In genomic region chr9:81979196-81979595, GRCh38 we compare ENCODE assay signal across 21 cellular contexts. TPM values are rescaled to one million over a fixed set of nuclear protein-coding genes. Genes with fewer than 3 reads are reported as not detected.
DNase-seq lines count a peak whose midpoint lies in the region; ATAC-seq and TF ChIP-seq lines count a peak whose summit lies in the region.
"Had no signal": no experiment of that assay in that cellular context is flagged by ENCODE, and none has a peak within 500 bp of the region (broad histone marks: within the 10 kb centered on the region; RNA-seq: fewer than 3 reads in every experiment).

No MANE protein-coding gene starts in this region.

- no peak for TF ChIP-seq CTCF in transverse colon (IDR thresholded peaks at IDR 0.05)
- TF ChIP-seq CTCF in CD8-positive, alpha-beta T cell (IDR thresholded peaks at IDR 0.05): no peak

- in situ Hi-C loops in transverse colon (cut with MboI; ENCODE audit: low pct_ligation_motif_present in 1 of 4, low pct_unique_long_range_greater_than_20kb in 1 of 4, low sequenced_read_pairs in 3 of 4): no loop called here

- H3K27me3 ChIP-seq in transverse colon: no peaks in the 10 kb centered on the region
- no peaks in the 10 kb centered on the region for H3K27me3 ChIP-seq in CD8-positive, alpha-beta T cell (ENCODE audit: insufficient read depth, low read length)
- H3K27me3 ChIP-seq: BLaER1, brain microvascular endothelial cell, heart right ventricle, sigmoid colon had no signal

- TF ChIP-seq EP300 in transverse colon (IDR thresholded peaks at IDR 0.05; ENCODE audit: low read depth): no peak

- ATAC-seq in GM19395 (IDR thresholded peaks at IDR 0.05; ENCODE audit: unreplicated experiment): peak; percentile 80
- peak; percentile 93 for ATAC-seq in HG02870 (IDR thresholded peaks at IDR 0.05; ENCODE audit: unreplicated experiment)
- no peak for ATAC-seq in CD8-positive, alpha-beta T cell
- ATAC-seq in HG03196 (IDR thresholded peaks at IDR 0.05; ENCODE audit: unreplicated experiment): no peak
- ATAC-seq: heart right ventricle had no signal

- H3K9me3 Mint-ChIP-seq in CD8-positive, alpha-beta T cell: peaks cover 10% of the 10 kb centered on the region

- DNase-seq in NCI-H526 treated with DMSO at 0.1 percent for 48 hours (lab: John Stamatoyannopoulos, UW): peak; percentile 16
- DNase-seq in transverse colon: no peak
- no peak for DNase-seq in kidney tubule cell (ENCODE audit: low spot score)
- no peak for DNase-seq in CD8-positive, alpha-beta T cell
- DNase-seq: activated CD4-positive, alpha-beta T cell treated with anti-CD3 and anti-CD28 coated beads, Interleukin-2, amount 10 ng/mL, durations not matched to agents 7 days and 5 days; activated T-cell treated with anti-CD3 and anti-CD28 coated beads for 4 hours; brain microvascular endothelial cell; DMS153; heart right ventricle; kidney; NCI-H226; sigmoid colon; stimulated activated CD8-positive, alpha-beta memory T cell treated with anti-CD3 and anti-CD28 coated beads, Interleukin-4, amount 100 ng/mL, for 48 hours had no signal

- H3K36me3 ChIP-seq in transverse colon: no peaks in the 10 kb centered on the region
- H3K36me3 ChIP-seq in CD8-positive, alpha-beta T cell (ENCODE audit: insufficient read depth, low read length): no peaks in the 10 kb centered on the region
- H3K36me3 ChIP-seq: BLaER1, brain microvascular endothelial cell, heart right ventricle, sigmoid colon, thoracic aorta had no signal

- WGBS in transverse colon (ENCODE audit: low coverage in 1 of 2), 2 donors: 80% methylated on average over 2 of the region's 2 CpGs; no CpG with 5 or more reads in 1 of the 2 donors

- H3K27ac ChIP-seq in transverse colon: no peak overlapping the region
- no peak overlapping the region for H3K27ac ChIP-seq in CD8-positive, alpha-beta T cell (ENCODE audit: low read depth, low read length)
- H3K27ac ChIP-seq: BLaER1, brain microvascular endothelial cell, heart right ventricle, sigmoid colon, thoracic aorta had no signal

- no peak for TF ChIP-seq POLR2A in transverse colon (IDR thresholded peaks at IDR 0.05)

- H3K4me3 ChIP-seq in transverse colon: no peak overlapping the region
- H3K4me3 ChIP-seq in CD8-positive, alpha-beta T cell (ENCODE audit: low read depth, low read length): no peak overlapping the region
- H3K4me3 ChIP-seq: BLaER1, heart right ventricle, sigmoid colon, thoracic aorta had no signal

- CTCF ChIA-PET in CD8-positive, alpha-beta T cell (lab: Charles Lee): no interaction called here

- H3K27me3 Mint-ChIP-seq in CD8-positive, alpha-beta T cell (ENCODE audit: low read depth): peaks cover 3% of the 10 kb centered on the region
- H3K27me3 Mint-ChIP-seq: activated CD4-positive, alpha-beta T cell treated with anti-CD3 and anti-CD28 coated beads, Interleukin-2, amount 10 ng/mL, durations not matched to agents 7 days and 5 days had no signal

- intact Hi-C loops in transverse colon (cut with DNase I; ENCODE audit: low total_unique reads): no loop called here
- intact Hi-C loops in CD8-positive, alpha-beta T cell (cut with DNase I, micrococcal nuclease): no loop called here

- H3K4me1 ChIP-seq in transverse colon: no peaks in the 10 kb centered on the region
- H3K4me1 ChIP-seq in CD8-positive, alpha-beta T cell (ENCODE audit: insufficient read depth, low read length): no peaks in the 10 kb centered on the region
- H3K4me1 ChIP-seq: BLaER1, heart right ventricle had no signal

- POLR2A ChIA-PET in CD8-positive, alpha-beta T cell (lab: Charles Lee): no interaction called here

- no peaks in the 10 kb centered on the region for H3K9me3 ChIP-seq in transverse colon
- no peaks in the 10 kb centered on the region for H3K9me3 ChIP-seq in CD8-positive, alpha-beta T cell (ENCODE audit: low read length)
- H3K9me3 ChIP-seq: thoracic aorta had no signal

- no peak overlapping the region for H3K4me3 Mint-ChIP-seq in CD8-positive, alpha-beta T cell
- H3K4me3 Mint-ChIP-seq: activated CD4-positive, alpha-beta T cell treated with anti-CD3 and anti-CD28 coated beads, Interleukin-2, amount 10 ng/mL, durations not matched to agents 7 days and 5 days; activated naive CD4-positive, alpha-beta T cell treated with anti-CD3 and anti-CD28 coated beads, Interleukin-2, amount 50 U/mL, for 24 hours had no signal

- H3K4me1 Mint-ChIP-seq in CD8-positive, alpha-beta T cell (ENCODE audit: low read depth): no peaks in the 10 kb centered on the region
- H3K4me1 Mint-ChIP-seq: activated CD4-positive, alpha-beta T cell treated with anti-CD3 and anti-CD28 coated beads, Interleukin-2, amount 10 ng/mL, durations not matched to agents 7 days and 5 days; activated naive CD4-positive, alpha-beta T cell treated with anti-CD3 and anti-CD28 coated beads, Interleukin-2, amount 50 U/mL, for 24 hours had no signal

- no peaks in the 10 kb centered on the region for H3K36me3 Mint-ChIP-seq in CD8-positive, alpha-beta T cell
- H3K36me3 Mint-ChIP-seq: activated naive CD4-positive, alpha-beta T cell treated with anti-CD3 and anti-CD28 coated beads, Interleukin-2, amount 50 U/mL, for 24 hours had no signal

- no peak overlapping the region for H3K27ac Mint-ChIP-seq in CD8-positive, alpha-beta T cell
- H3K27ac Mint-ChIP-seq: activated CD4-positive, alpha-beta T cell treated with anti-CD3 and anti-CD28 coated beads, Interleukin-2, amount 10 ng/mL, durations not matched to agents 7 days and 5 days; activated naive CD4-positive, alpha-beta T cell treated with anti-CD3 and anti-CD28 coated beads, Interleukin-2, amount 50 U/mL, for 24 hours had no signal

RNA-seq across cellular contexts. Expression of gene SPATA31D1, which starts 9.4 kb away (rescaled TPM):
- not detected for total RNA-seq in transverse colon
- not detected for total RNA-seq in CD8-positive, alpha-beta T cell
- total RNA-seq: activated CD4-positive, alpha-beta T cell treated with anti-CD3 and anti-CD28 coated beads, Interleukin-2, amount 10 ng/mL, durations not matched to agents 7 days and 5 days; dermis microvascular lymphatic vessel endothelial cell; kidney; sigmoid colon; SK-MEL-5; thoracic aorta had no signal

RNA-seq across cellular contexts. Expression of gene SPATA31D3, which starts 35.9 kb away (rescaled TPM):
- not detected for total RNA-seq in transverse colon
- not detected for total RNA-seq in CD8-positive, alpha-beta T cell
- total RNA-seq: activated CD4-positive, alpha-beta T cell treated with anti-CD3 and anti-CD28 coated beads, Interleukin-2, amount 10 ng/mL, durations not matched to agents 7 days and 5 days; dermis microvascular lymphatic vessel endothelial cell; heart right ventricle; kidney; sigmoid colon; SK-MEL-5; thoracic aorta had no signal

RNA-seq across cellular contexts. Expression of gene SPATA31D4, which starts 51.0 kb away (rescaled TPM):
- total RNA-seq in transverse colon: not detected
- total RNA-seq in CD8-positive, alpha-beta T cell: not detected
- total RNA-seq: activated CD4-positive, alpha-beta T cell treated with anti-CD3 and anti-CD28 coated beads, Interleukin-2, amount 10 ng/mL, durations not matched to agents 7 days and 5 days; dermis microvascular lymphatic vessel endothelial cell; heart right ventricle; kidney; sigmoid colon; SK-MEL-5; thoracic aorta had no signal

Comparison
In these comparisons a context has a peak if more than half of its experiments do, and no peak if none do; other contexts are left out.
1. ATAC-seq: peak in GM19395 (single experiment) and HG02870 (single experiment); none in CD8-positive, alpha-beta T cell (single experiment) and HG03196 (single experiment).